Comparison of ENCODE assay signal across 2 cellular contexts in the genomic region with DNA sequence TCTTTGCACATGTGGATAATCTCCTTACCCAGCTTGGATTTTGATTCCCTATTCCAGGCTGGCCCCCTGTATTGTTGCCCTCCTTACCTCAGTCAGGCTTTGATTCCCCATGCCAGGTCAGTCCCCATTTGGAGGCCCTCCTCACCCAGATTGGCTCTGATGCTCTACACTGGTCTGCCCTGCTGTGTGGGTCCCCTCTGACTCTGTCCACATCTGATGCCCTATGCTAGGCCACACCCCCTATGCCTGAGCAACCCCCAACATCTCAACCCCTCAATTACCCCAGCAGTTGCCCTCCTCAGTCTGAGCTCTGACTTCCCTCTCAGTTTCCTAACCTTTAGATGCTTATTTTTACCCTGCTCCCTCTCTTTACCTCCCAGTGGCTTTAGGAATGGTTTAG.
TF ChIP-seq lines count a peak whose summit lies in the region.

No MANE protein-coding gene starts in this region.

TF ChIP-seq in IMR-90, 13 proteins besides CTCF, POLR2A, EP300 and RAD21:
- TF ChIP-seq, protein P1, sequence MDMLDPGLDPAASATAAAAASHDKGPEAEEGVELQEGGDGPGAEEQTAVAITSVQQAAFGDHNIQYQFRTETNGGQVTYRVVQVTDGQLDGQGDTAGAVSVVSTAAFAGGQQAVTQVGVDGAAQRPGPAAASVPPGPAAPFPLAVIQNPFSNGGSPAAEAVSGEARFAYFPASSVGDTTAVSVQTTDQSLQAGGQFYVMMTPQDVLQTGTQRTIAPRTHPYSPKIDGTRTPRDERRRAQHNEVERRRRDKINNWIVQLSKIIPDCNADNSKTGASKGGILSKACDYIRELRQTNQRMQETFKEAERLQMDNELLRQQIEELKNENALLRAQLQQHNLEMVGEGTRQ (IDR thresholded peaks at IDR 0.05; ENCODE audit: low read depth, low read length), result no peak
- TF ChIP-seq CHD1 (IDR thresholded peaks at IDR 0.05; ENCODE audit: low read depth, low read length) (no peak), RCOR1 (IDR thresholded peaks at IDR 0.05; ENCODE audit: insufficient replicate concordance, low read length) (no peak), MAZ (IDR thresholded peaks at IDR 0.05; ENCODE audit: borderline replicate concordance, low read depth, low read length) (no peak), BHLHE40 (IDR thresholded peaks at IDR 0.05; ENCODE audit: low read depth, low read length) (no peak), FOS (IDR thresholded peaks at IDR 0.05; ENCODE audit: low read depth, low read length) (no peak), SMC3 (IDR thresholded peaks at IDR 0.05; ENCODE audit: low read depth, low read length) (no peak), RFX5 (IDR thresholded peaks at IDR 0.05; ENCODE audit: low read depth, low read length) (no peak), NFE2L2 (IDR thresholded peaks at IDR 0.05; ENCODE audit: low read depth, low read length) (no peak), CEBPB (IDR thresholded peaks at IDR 0.05; ENCODE audit: low read depth, low read length) (no peak), MXI1 (IDR thresholded peaks at IDR 0.05; ENCODE audit: borderline replicate concordance, low read depth, low read length) (no peak)
- TF ChIP-seq, protein P2, sequence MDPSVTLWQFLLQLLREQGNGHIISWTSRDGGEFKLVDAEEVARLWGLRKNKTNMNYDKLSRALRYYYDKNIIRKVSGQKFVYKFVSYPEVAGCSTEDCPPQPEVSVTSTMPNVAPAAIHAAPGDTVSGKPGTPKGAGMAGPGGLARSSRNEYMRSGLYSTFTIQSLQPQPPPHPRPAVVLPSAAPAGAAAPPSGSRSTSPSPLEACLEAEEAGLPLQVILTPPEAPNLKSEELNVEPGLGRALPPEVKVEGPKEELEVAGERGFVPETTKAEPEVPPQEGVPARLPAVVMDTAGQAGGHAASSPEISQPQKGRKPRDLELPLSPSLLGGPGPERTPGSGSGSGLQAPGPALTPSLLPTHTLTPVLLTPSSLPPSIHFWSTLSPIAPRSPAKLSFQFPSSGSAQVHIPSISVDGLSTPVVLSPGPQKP (IDR thresholded peaks at IDR 0.05; ENCODE audit: borderline replicate concordance, low read depth, low read length), result no peak

TF ChIP-seq in K562, 482 proteins besides CTCF, POLR2A, EP300 and RAD21:
- no peak for TF ChIP-seq HDGF (IDR thresholded peaks at IDR 0.05)
- no peak for TF ChIP-seq RFX7 (CRISPR knock-in tag; IDR thresholded peaks at IDR 0.05)
- no peak for TF ChIP-seq SIRT6 (IDR thresholded peaks at IDR 0.05; ENCODE audit: low read depth, low read length)
- TF ChIP-seq ETV5 (CRISPR knock-in tag; IDR thresholded peaks at IDR 0.05; ENCODE audit: low read depth), result no peak
- TF ChIP-seq SPI1 (IDR thresholded peaks at IDR 0.05; ENCODE audit: borderline replicate concordance, low read depth, low read length), result no peak
- TF ChIP-seq ZNF766 (CRISPR knock-in tag; conservative IDR thresholded peaks at IDR 0.05), result no peak
- TF ChIP-seq ZNF217 (CRISPR knock-in tag; IDR thresholded peaks at IDR 0.05), result no peak
- no peak for TF ChIP-seq SRSF9 (IDR thresholded peaks at IDR 0.05; ENCODE audit: borderline replicate concordance, low read depth, low read length)
- no peak for TF ChIP-seq TAL1 (IDR thresholded peaks at IDR 0.05)
- no peak for TF ChIP-seq NFATC3 (IDR thresholded peaks at IDR 0.05)
- no peak for TF ChIP-seq ZNF263 (CRISPR knock-in tag; IDR thresholded peaks at IDR 0.05; ENCODE audit: borderline replicate concordance)
- no peak for TF ChIP-seq BMI1 (IDR thresholded peaks at IDR 0.05; ENCODE audit: low read length)
- TF ChIP-seq ZNF121 (CRISPR knock-in tag; conservative IDR thresholded peaks at IDR 0.05), result no peak
- no peak for TF ChIP-seq NBN (IDR thresholded peaks at IDR 0.05; ENCODE audit: low read depth)
